8 cellular contexts compared by ENCODE assay signal in genomic region chr7:129607471-129608120, GRCh38. TPM values are rescaled to one million over a fixed set of nuclear protein-coding genes. Genes with fewer than 3 reads are reported as not detected.
DNase-seq lines count a peak whose midpoint lies in the region; ATAC-seq and TF ChIP-seq lines count a peak whose summit lies in the region.

No MANE protein-coding gene starts in this region.

- H3K9ac ChIP-seq in H9 (ENCODE audit: extremely low read depth, insufficient read length, low read length) = no peak overlapping the region

- no peak overlapping the region for H3K56ac ChIP-seq in H9 (ENCODE audit: insufficient read length, low read depth, low read length)

- no peak overlapping the region for H2BK20ac ChIP-seq in H9 (ENCODE audit: low read depth, low read length, poor library complexity, severe bottlenecking)

- no peak for ATAC-seq in GM18520 (IDR thresholded peaks at IDR 0.05; ENCODE audit: unreplicated experiment)

- H4K8ac ChIP-seq in H9 (replicated peaks; ENCODE audit: insufficient read length, low read depth, low read length) = no peak overlapping the region

- peaks cover 6% of the 10 kb centered on the region for H3K23me2 ChIP-seq in H9 (ENCODE audit: insufficient read length, low read depth, low read length, poor library complexity, severe bottlenecking)

- H3K4me3 ChIP-seq in SJCRH30 (no peak overlapping the region), brain microvascular endothelial cell (ENCODE audit: low read depth, low read length) (no peak overlapping the region), esophagus squamous epithelium (no peak overlapping the region)

- no peak overlapping the region for H3K14ac ChIP-seq in H9 (ENCODE audit: insufficient read depth, low read length)

- no peaks in the 10 kb centered on the region for H3K4me1 ChIP-seq in H9 (ENCODE audit: insufficient read depth, low read length)
- no peaks in the 10 kb centered on the region; the same call in 1 of the 2 replicates for H3K4me1 ChIP-seq in SJCRH30
- H3K4me1 ChIP-seq in esophagus squamous epithelium = peaks cover 7 to 22% (median 12%) of the 10 kb centered on the region in 3 donors

- no peak overlapping the region for H3K18ac ChIP-seq in H9 (ENCODE audit: insufficient read length, low read depth, low read length)

- no peak overlapping the region for H2AFZ ChIP-seq in H9 (ENCODE audit: low read length)

- no peak overlapping the region for H4K5ac ChIP-seq in H9 (ENCODE audit: insufficient read length, low read depth, low read length)

- no peaks in the 10 kb centered on the region for H3K36me3 ChIP-seq in SJCRH30
- no peaks in the 10 kb centered on the region for H3K36me3 ChIP-seq in brain microvascular endothelial cell (replicated peaks)
- peaks cover 0 to 11% (median 0%) of the 10 kb centered on the region in 3 donors for H3K36me3 ChIP-seq in esophagus squamous epithelium

- no peak overlapping the region for H3K4me2 ChIP-seq in H9 (ENCODE audit: insufficient read depth, insufficient read length, low read length)

- H3K36me3 Mint-ChIP-seq in CD14-positive monocyte (peaks cover 13 to 14% of the 10 kb centered on the region in 2 donors), H9 (ENCODE audit: insufficient read depth in 1 of 3, low read depth in 3 of 3) (peaks cover 5 to 22% (median 19%) of the 10 kb centered on the region in 3 experiments), nephron progenitor cell (ENCODE audit: low read depth) (peaks cover 36% of the 10 kb centered on the region)

- H3K27me3 Mint-ChIP-seq in CD14-positive monocyte (ENCODE audit: low read depth in 3 of 3) (peaks cover 1 to 4% (median 2%) of the 10 kb centered on the region in 3 donors), H9 (ENCODE audit: low read depth) (peaks cover 3% of the 10 kb centered on the region), nephron progenitor cell (ENCODE audit: low read depth, poor library complexity) (peaks cover 4% of the 10 kb centered on the region)

- H2AK5ac ChIP-seq in H9 (ENCODE audit: insufficient read length, low read length) = no peak overlapping the region

- H3T11ph ChIP-seq in H9 (ENCODE audit: low read length) = no peak overlapping the region

- H3K79me1 ChIP-seq in H9 (ENCODE audit: insufficient read depth, low read depth, low read length, poor library complexity, severe bottlenecking) = no peaks in the 10 kb centered on the region

- TF ChIP-seq POLR2A in esophagus squamous epithelium (IDR thresholded peaks at IDR 0.05) = no peak

- no peaks in the 10 kb centered on the region for H3K9me3 ChIP-seq in H9 (ENCODE audit: control insufficient read depth, low read depth, low read length)
- no peaks in the 10 kb centered on the region for H3K9me3 ChIP-seq in SJCRH30 (replicated peaks)
- no peaks in the 10 kb centered on the region for H3K9me3 ChIP-seq in esophagus squamous epithelium

- intact Hi-C loops in CD14-positive monocyte (cut with micrococcal nuclease) (loop anchor here in 1 of 2 donors (5.0 kb wide), 1 partner anchor 35 kb away; no protein-coding TSS in a partner anchor), esophagus squamous epithelium (cut with DNase I) (no loop called here)

- H3K27ac Mint-ChIP-seq in CD14-positive monocyte (peak overlapping the region; percentile 82 to 90 (median 88)), H9 (peak overlapping the region in 1 of 3 experiments; percentile 45; a peak in 1 of 7 replicates), nephron progenitor cell (peak overlapping the region; percentile 33)

- H3K27ac ChIP-seq in H9 (ENCODE audit: insufficient read length, low read depth, low read length) = no peak overlapping the region
- H3K27ac ChIP-seq in SJCRH30 = no peak overlapping the region
- no peak overlapping the region for H3K27ac ChIP-seq in brain microvascular endothelial cell
- no peak overlapping the region for H3K27ac ChIP-seq in esophagus squamous epithelium

- H2BK120ac ChIP-seq in H9 (ENCODE audit: low read depth, low read length, poor library complexity, severe bottlenecking) = no peak overlapping the region

- H4K20me1 ChIP-seq in H9 (ENCODE audit: control insufficient read depth, insufficient read depth, insufficient read length) = no peaks in the 10 kb centered on the region

- peak; percentile 54 for TF ChIP-seq CTCF in CD14-positive monocyte (IDR thresholded peaks at IDR 0.05)
- peak; percentile 88 for TF ChIP-seq CTCF in H9 (conservative IDR thresholded peaks at IDR 0.05)
- peak; percentile 79 for TF ChIP-seq CTCF in brain microvascular endothelial cell (IDR thresholded peaks at IDR 0.05; ENCODE audit: low read depth, low read length, missing control alignments)
- peak; percentile 53 for TF ChIP-seq CTCF in nephron progenitor cell (IDR thresholded peaks at IDR 0.05)
- TF ChIP-seq CTCF in esophagus squamous epithelium (IDR thresholded peaks at IDR 0.05) = peak in 3 of 6 experiments; percentile 4 to 38 (median 7)

- no CpG with 5 or more reads among the region's 7 CpGs for WGBS in H9 (ENCODE audit: extremely low coverage, insufficient read length, low lambda C conversion rate)
- WGBS in esophagus squamous epithelium, 2 donors = 76 to 79% methylated on average over 7 of the region's 7 CpGs

- H2BK15ac ChIP-seq in H9 (ENCODE audit: low read depth, low read length) = no peak overlapping the region

- H2BK12ac ChIP-seq in H9 (ENCODE audit: insufficient read length, low read depth, low read length) = no peak overlapping the region

- DNase-seq in CD14-positive monocyte (ENCODE audit: low spot score) (no peak), H9 (peak; percentile 58), SJCRH30 (peak; percentile 30 to 68), brain microvascular endothelial cell (no peak), nephron progenitor cell (peak; percentile 32), esophagus squamous epithelium (lab: John Stamatoyannopoulos, UW) (no peak), C1 segment of cervical spinal cord (lab: John Stamatoyannopoulos, UW) (no peak)

- no peak overlapping the region for H3K23ac ChIP-seq in H9 (ENCODE audit: insufficient read length, low read depth, low read length)

- H3K4me3 Mint-ChIP-seq in CD14-positive monocyte (no peak overlapping the region), H9 (no peak overlapping the region), nephron progenitor cell (no peak overlapping the region)

- H3K79me2 ChIP-seq in H9 (ENCODE audit: insufficient read depth, low read length) = peaks cover 2% of the 10 kb centered on the region; the same call in 1 of the 2 replicates

- H4K91ac ChIP-seq in H9 (ENCODE audit: insufficient read length, low read depth, low read length) = no peak overlapping the region

- H3K27me3 ChIP-seq in H9 (ENCODE audit: insufficient read depth, low read length) = no peaks in the 10 kb centered on the region
- H3K27me3 ChIP-seq in SJCRH30 = no peaks in the 10 kb centered on the region
- no peaks in the 10 kb centered on the region for H3K27me3 ChIP-seq in brain microvascular endothelial cell (replicated peaks)
- no peaks in the 10 kb centered on the region for H3K27me3 ChIP-seq in esophagus squamous epithelium

- peaks cover 47% of the 10 kb centered on the region for H3K4me1 Mint-ChIP-seq in CD14-positive monocyte
- peaks cover 6 to 16% of the 10 kb centered on the region in 2 experiments for H3K4me1 Mint-ChIP-seq in H9
- H3K4me1 Mint-ChIP-seq in nephron progenitor cell = peaks cover 18% of the 10 kb centered on the region

- no peak overlapping the region for H2BK5ac ChIP-seq in H9 (ENCODE audit: insufficient read length, low read length)

- H3K9me3 Mint-ChIP-seq in CD14-positive monocyte (no peaks in the 10 kb centered on the region), H9 (no peaks in the 10 kb centered on the region), nephron progenitor cell (no peaks in the 10 kb centered on the region)

- in situ Hi-C loops in brain microvascular endothelial cell (cut with HindIII; ENCODE audit: low pct_ligation_motif_present, low sequenced_read_pairs) = no loop called here

- H3K4ac ChIP-seq in H9 (ENCODE audit: low read depth, low read length) = no peak overlapping the region

RNA-seq across cellular contexts. Expression of gene NRF1, which starts 3.9 kb away (rescaled TPM):
- 1 to 10 TPM; 5.1 to 7.7 TPM for polyA plus RNA-seq in CD14-positive monocyte
- total RNA-seq in H9 (2021) = 19.3 and 20.0 TPM in 2 replicates
- total RNA-seq in SJCRH30 (2014; rRNA removed; shearing (Covaris generic)) = 11.8 and 14.0 TPM in 2 replicates
- 10 to 100 TPM; 10.0 to 18.3 (median 13.3) TPM for total RNA-seq in esophagus squamous epithelium

Comparison
In these comparisons a context has a peak if more than half of its experiments do, and no peak if none do; other contexts are left out.
1. DNase-seq: peak in H9 (single experiment), SJCRH30 (2 of 2) and nephron progenitor cell (single experiment); none in CD14-positive monocyte (single experiment), brain microvascular endothelial cell (single experiment), esophagus squamous epithelium (single experiment) and C1 segment of cervical spinal cord (0 of 14).